Comparison of ENCODE assay signal across 8 cellular contexts in the genomic region with DNA sequence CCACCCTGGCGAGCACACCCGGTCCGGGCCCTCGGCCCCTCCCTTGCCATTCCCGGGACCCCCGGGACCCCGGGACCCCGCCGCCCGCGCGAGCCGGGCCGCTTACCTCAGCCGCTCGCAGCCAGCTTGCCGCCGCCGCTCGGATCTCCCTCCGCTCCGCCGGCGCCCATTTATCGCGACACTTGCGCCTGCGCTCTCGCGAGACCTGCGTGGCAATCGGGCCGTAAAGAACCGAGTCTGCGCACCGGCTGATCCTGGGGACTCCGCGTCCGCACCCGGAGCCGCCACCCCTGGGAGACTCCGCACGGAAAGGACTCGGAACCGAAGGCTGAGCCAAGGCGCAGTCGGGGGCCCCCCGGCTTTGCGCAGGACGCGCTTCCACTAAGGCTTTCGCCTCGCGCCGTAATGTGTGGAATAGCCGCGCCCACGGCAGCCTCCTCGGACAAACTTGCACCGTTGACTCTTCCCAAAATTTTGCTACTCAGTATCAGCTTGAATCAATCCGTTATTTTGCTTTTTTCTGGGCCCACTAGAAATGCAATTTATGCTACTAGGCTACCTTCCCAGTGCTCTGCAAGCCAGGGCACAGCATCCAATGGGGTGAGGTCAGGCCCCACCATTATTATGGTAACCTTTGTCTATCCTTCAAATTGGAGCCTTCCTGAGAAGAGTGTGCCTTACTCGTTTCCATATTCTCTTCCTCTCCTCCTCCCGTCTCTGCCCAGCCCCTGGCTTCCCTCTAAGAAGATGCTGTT. TPM values are rescaled to one million over a fixed set of nuclear protein-coding genes. Genes with fewer than 3 reads are reported as not detected.
DNase-seq lines count a peak whose midpoint lies in the region; ATAC-seq and TF ChIP-seq lines count a peak whose summit lies in the region.

Gene MAD1L1 (minus strand): TSS at position 180 of the 755 bp plus-strand sequence. CDS start 2,812 bp downstream, outside the sequence.

- TF ChIP-seq CTCF in OCI-LY1 (IDR thresholded peaks at IDR 0.05; ENCODE audit: low read length), result no peak

- peaks cover 18% of the 10 kb centered on the region for H3K79me2 ChIP-seq in OCI-LY1 (ENCODE audit: insufficient read depth, low read length)

- DNase-seq in COLO829 (ENCODE audit: low spot score), result peak; percentile 88
- peak; percentile 85 for DNase-seq in activated T-cell treated with anti-CD3 and anti-CD28 coated beads for 1 hour (ENCODE audit: low read depth)
- peak; percentile 89 for DNase-seq in epidermal melanocyte (ENCODE audit: insufficient read length, low spot score)
- DNase-seq in stimulated activated CD8-positive, alpha-beta memory T cell treated with anti-CD3 and anti-CD28 coated beads, Interleukin-2, amount 100 ng/mL, for 48 hours (ENCODE audit: low read depth in 2 of 2), result peak; percentile 85

- H3K9me3 ChIP-seq in HUES6 (ENCODE audit: control insufficient read depth, insufficient read depth, low read depth, low read length) (no peaks in the 10 kb centered on the region), OCI-LY1 (ENCODE audit: low read length) (no peaks in the 10 kb centered on the region), mononuclear cell (ENCODE audit: low read depth, low read length) (no peaks in the 10 kb centered on the region)

- H3K27me3 ChIP-seq in HUES6 (ENCODE audit: control insufficient read depth, insufficient read depth, low read length) (no peaks in the 10 kb centered on the region), OCI-LY1 (ENCODE audit: insufficient read depth, low read length) (no peaks in the 10 kb centered on the region), mononuclear cell (ENCODE audit: insufficient read depth, low read length) (no peaks in the 10 kb centered on the region)

- H3K9me2 ChIP-seq in OCI-LY1 (ENCODE audit: low read depth, low read length), result no peaks in the 10 kb centered on the region

- no peak within 1 kb of the TSS for H2AFZ ChIP-seq in OCI-LY1 (ENCODE audit: low read length)

- peaks cover 6% of the 10 kb centered on the region; the same call in 1 of the 2 replicates for H3F3A ChIP-seq in OCI-LY1 (ENCODE audit: insufficient read depth, low read length)

- H3K4me1 ChIP-seq in HUES6 (ENCODE audit: control insufficient read depth, insufficient read depth, low read length) (peaks cover 4% of the 10 kb centered on the region; the same call in 1 of the 2 replicates), OCI-LY1 (ENCODE audit: insufficient read depth, low read length, severe bottlenecking) (peaks cover 35% of the 10 kb centered on the region), mononuclear cell (ENCODE audit: insufficient read depth, low read length) (peaks cover 42% of the 10 kb centered on the region)

- H3K4me3 ChIP-seq in HUES6 (ENCODE audit: low read depth, low read length), result peak within 1 kb of the TSS; percentile 90
- H3K4me3 ChIP-seq in OCI-LY1 (ENCODE audit: low read depth, low read length, poor library complexity, severe bottlenecking), result peak within 1 kb of the TSS; percentile 85
- H3K4me3 ChIP-seq in mononuclear cell (ENCODE audit: low read length), result peak within 1 kb of the TSS; percentile 64

- H3K4me2 ChIP-seq in OCI-LY1 (ENCODE audit: low read length), result peak within 1 kb of the TSS; percentile 100

- H3K9ac ChIP-seq in HUES6 (ENCODE audit: low read length) (peak within 1 kb of the TSS; percentile 91), OCI-LY1 (ENCODE audit: low read length) (peak within 1 kb of the TSS; percentile 82)

- no peaks in the 10 kb centered on the region for H4K20me1 ChIP-seq in OCI-LY1 (ENCODE audit: insufficient read depth, low read length)

- ATAC-seq in GM21367 (IDR thresholded peaks at IDR 0.05; ENCODE audit: unreplicated experiment), result peak; percentile 55

- peak within 1 kb of the TSS; percentile 83 for H3K27ac ChIP-seq in HUES6 (ENCODE audit: low read depth, low read length)
- H3K27ac ChIP-seq in OCI-LY1 (ENCODE audit: low read depth, low read length, poor library complexity, severe bottlenecking), result peak within 1 kb of the TSS; percentile 17

- H3K36me3 ChIP-seq in HUES6 (ENCODE audit: control insufficient read depth, insufficient read depth, low read length) (peaks cover 60% of the 10 kb centered on the region), OCI-LY1 (ENCODE audit: insufficient read depth, low read length) (peaks cover 59% of the 10 kb centered on the region)

RNA-seq across cellular contexts. Expression of gene MAD1L1, which starts in this region (rescaled TPM):
- total RNA-seq in mononuclear cell, result 74.2 TPM

Comparison
In these comparisons a context has a peak if more than half of its experiments do, and no peak if none do; other contexts are left out.
1. Peak in every context shown above with its lines: DNase-seq, ATAC-seq, H3K4me3 ChIP-seq and H3K27ac ChIP-seq.